Comparison of ENCODE assay signal across 9 cellular contexts in the genomic region with DNA sequence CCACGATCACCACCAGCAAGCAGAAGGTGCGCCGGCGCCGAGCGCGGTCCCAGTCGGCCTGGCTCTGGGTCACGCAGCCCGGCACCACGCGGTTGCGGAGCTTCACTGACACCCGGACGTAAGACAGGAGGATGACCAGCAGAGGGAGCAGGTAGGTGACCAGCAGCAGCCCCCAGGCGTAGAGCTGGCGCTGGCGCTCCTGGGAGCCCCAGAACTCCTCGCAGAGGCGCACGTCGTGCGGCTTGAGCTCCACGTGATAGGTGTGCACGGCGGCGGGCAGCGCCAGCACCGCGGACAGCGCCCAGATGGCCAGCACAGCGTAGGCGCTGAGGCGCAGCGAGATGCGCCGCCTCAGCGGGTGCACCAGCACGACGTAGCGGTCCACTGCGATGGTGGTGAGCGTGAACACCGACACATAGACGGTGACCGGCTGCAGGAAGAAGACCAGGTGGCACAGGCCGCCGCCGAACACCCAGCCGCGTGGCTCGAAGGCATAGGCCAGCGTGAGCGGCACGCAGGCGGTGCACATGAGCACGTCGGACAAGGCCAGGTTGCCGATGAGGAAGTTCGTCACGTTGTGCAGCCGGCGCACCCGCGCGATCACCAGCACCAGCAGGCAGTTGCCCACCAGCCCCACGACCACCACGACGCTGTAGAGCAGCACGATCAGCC. TPM values are rescaled to one million over a fixed set of nuclear protein-coding genes. Genes with fewer than 3 reads are reported as not detected.
DNase-seq lines count a peak whose midpoint lies in the region; ATAC-seq and TF ChIP-seq lines count a peak whose summit lies in the region.
"Had no signal": no experiment of that assay in that cellular context is flagged by ENCODE, and none has a peak within 500 bp of the region (broad histone marks: within the 10 kb centered on the region; RNA-seq: fewer than 3 reads in every experiment).

No MANE protein-coding gene starts in this region.

- peaks cover 10% of the 10 kb centered on the region for H3K27me3 ChIP-seq in BJ (ENCODE audit: control insufficient read depth, insufficient read depth, low read length)
- peaks cover 62% of the 10 kb centered on the region for H3K27me3 ChIP-seq in RWPE2 (ENCODE audit: insufficient read depth, poor library complexity, severe bottlenecking)
- peaks cover 37 to 79% of the 10 kb centered on the region in 2 donors for H3K27me3 ChIP-seq in left lung

- no peak overlapping the region for H3K27ac ChIP-seq in RWPE2 (ENCODE audit: poor library complexity, severe bottlenecking)
- no peak overlapping the region for H3K27ac ChIP-seq in left lung

- intact Hi-C loops in left lung (cut with DNase I), result no loop called here

- H3K36me3 ChIP-seq in BJ (ENCODE audit: control insufficient read depth, insufficient read depth, low read length) (no peaks in the 10 kb centered on the region), RWPE2 (ENCODE audit: low read depth) (no peaks in the 10 kb centered on the region), left lung (no peaks in the 10 kb centered on the region)

- TF ChIP-seq CTCF in BJ (IDR thresholded peaks at IDR 0.05; ENCODE audit: insufficient read depth, low read depth, low read length), result peak; percentile 34
- TF ChIP-seq CTCF in RWPE2 (IDR thresholded peaks at IDR 0.05; ENCODE audit: poor library complexity, severe bottlenecking), result no peak
- peak in 1 of 2 donors; percentile 18 for TF ChIP-seq CTCF in left lung (IDR thresholded peaks at IDR 0.05)

- ATAC-seq in RWPE2 (ENCODE audit: low read depth) (peak; percentile 54), left lung (peak; percentile 88), HG02642 (IDR thresholded peaks at IDR 0.05; ENCODE audit: poor library complexity, unreplicated experiment) (no peak)
- peak; percentile 61 for ATAC-seq in stimulated activated naive CD8-positive, alpha-beta T cell treated with anti-CD3 and anti-CD28 coated beads, Interleukin-15, Interleukin-2, amounts not matched to agents 100 U/mL and 50 U/mL, for 24 hours

- CTCF ChIA-PET in BJ (lab: Yijun Ruan, JAX), result interaction anchor here (0.9 to 1.5 kb wide), 4 partner anchors 12 to 125 kb away, joined by 3 to 5 read pairs (median 4); no protein-coding TSS in a partner anchor

- POLR2A ChIA-PET in BJ (lab: Charles Lee), result no interaction called here

- H3K4me3 ChIP-seq in BJ (ENCODE audit: low read depth, low read length), result no peak overlapping the region
- no peak overlapping the region for H3K4me3 ChIP-seq in RWPE2 (ENCODE audit: severe bottlenecking)
- no peak overlapping the region for H3K4me3 ChIP-seq in left lung

- no peaks in the 10 kb centered on the region for H3K4me1 ChIP-seq in RWPE2 (ENCODE audit: insufficient read depth, poor library complexity, severe bottlenecking)
- no peaks in the 10 kb centered on the region for H3K4me1 ChIP-seq in left lung

- no peaks in the 10 kb centered on the region for H3K9me3 ChIP-seq in RWPE2 (ENCODE audit: severe bottlenecking)
- no peaks in the 10 kb centered on the region for H3K9me3 ChIP-seq in left lung

- DNase-seq in BJ (ENCODE audit: low read depth) (no peak), RWPE2 (ENCODE audit: low spot score) (no peak), left lung (peak; percentile 40 to 80), NCI-H345 (lab: John Stamatoyannopoulos, UW) (no peak), COR-L47 (lab: John Stamatoyannopoulos, UW) (no peak)
- DNase-seq in central memory CD4-positive, alpha-beta T cell, result peak; percentile 29
- peak; percentile 41 for DNase-seq in stimulated activated naive CD8-positive, alpha-beta T cell treated with anti-CD3 and anti-CD28 coated beads, Interleukin-15, Interleukin-2, amounts not matched to agents 100 U/mL and 50 U/mL, for 24 hours

RNA-seq across cellular contexts. Expression of a gene that starts 0.9 kb away (rescaled TPM):
- not detected in 2 replicates for polyA plus RNA-seq in BJ (2011; rRNA removed)
- polyA minus RNA-seq in BJ (2011; rRNA and poly(A)+ RNA removed), result not detected in 2 replicates
- total RNA-seq in left lung, result not detected
- total RNA-seq: subcutaneous adipose tissue had no signal

Comparison
In these comparisons a context has a peak if more than half of its experiments do, and no peak if none do; other contexts are left out.
1. DNase-seq: peak in central memory CD4-positive, alpha-beta T cell (single experiment), left lung (2 of 2) and stimulated activated naive CD8-positive, alpha-beta T cell treated with anti-CD3 and anti-CD28 coated beads, Interleukin-15, Interleukin-2, amounts not matched to agents 100 U/mL and 50 U/mL, for 24 hours (single experiment); none in BJ (single experiment), RWPE2 (single experiment), NCI-H345 (single experiment) and COR-L47 (single experiment).